18 cellular contexts compared by ENCODE assay signal in the genomic region with DNA sequence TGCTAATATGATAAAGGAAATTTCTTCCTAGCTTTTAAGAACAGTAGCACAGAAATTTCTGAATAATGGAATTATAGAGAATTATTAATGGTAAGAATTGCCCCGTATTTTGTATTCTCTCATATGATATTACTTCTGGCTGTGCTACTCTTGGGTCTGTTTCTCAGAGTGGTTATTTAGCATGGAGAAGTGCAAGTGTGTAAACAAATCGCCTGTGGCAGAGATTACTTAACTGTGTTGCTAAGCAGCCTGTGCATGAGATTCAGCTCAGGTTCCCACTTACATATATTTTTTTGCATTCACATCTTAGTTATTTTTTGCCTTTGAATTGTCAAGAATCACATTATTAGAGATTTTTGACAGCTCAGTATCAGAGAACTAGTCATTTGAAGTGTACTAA.
"Had no signal": no experiment of that assay in that cellular context is flagged by ENCODE, and none has a peak within 500 bp of the region (broad histone marks: within the 10 kb centered on the region; RNA-seq: fewer than 3 reads in every experiment).

No MANE protein-coding gene starts in this region.

- H3K4me1 ChIP-seq: esophagus squamous epithelium, prostate gland, right lobe of liver, tibial nerve had no signal

- H3K27me3 ChIP-seq: dorsolateral prefrontal cortex, esophagus squamous epithelium, right lobe of liver, tibial nerve had no signal

- H3K4me3 ChIP-seq: dorsolateral prefrontal cortex, esophagus squamous epithelium, prostate gland, right lobe of liver, tibial nerve had no signal

- H3K27me3 Mint-ChIP-seq: activated CD4-positive, alpha-beta T cell treated with anti-CD3 and anti-CD28 coated beads for 36 hours; activated CD8-positive, alpha-beta T cell treated with anti-CD3 and anti-CD28 coated beads for 36 hours; memory B cell; stimulated activated memory B cell treated with anti-CD40 and anti-IgM and Interleukin-4, amounts not matched to agents 10 μg/mL and 1 μg/mL and 100 μg/mL, for 72 hours had no signal

- H3K36me3 ChIP-seq: prostate gland, WERI-Rb-1 had no signal

- DNase-seq: activated CD4-positive, alpha-beta T cell treated with anti-CD3 and anti-CD28 coated beads for 36 hours; activated CD8-positive, alpha-beta memory T cell treated with anti-CD3 and anti-CD28 coated beads, Interleukin-2, amount 50 U/mL, for 4 hours; activated CD8-positive, alpha-beta T cell treated with anti-CD3 and anti-CD28 coated beads for 36 hours; activated gamma-delta T cell treated with Interleukin-2 at 50 U/mL for 16 hours; activated naive CD8-positive, alpha-beta T cell treated with anti-CD3 and anti-CD28 coated beads, Interleukin-2, amount 10 ng/mL, durations not matched to agents 7 days and 5 days; activated T-cell treated with anti-CD3 and anti-CD28 coated beads, Interleukin-2, amount 50 U/mL, for 72 hours; anterior cingulate cortex; dorsolateral prefrontal cortex; esophagus squamous epithelium; foreskin fibroblast; right lobe of liver; T1000; WERI-Rb-1 had no signal

- H3K27ac ChIP-seq: dorsolateral prefrontal cortex, esophagus squamous epithelium, prostate gland, right lobe of liver, tibial nerve, WERI-Rb-1 had no signal

- H3K9me3 ChIP-seq: esophagus squamous epithelium, prostate gland, right lobe of liver had no signal

- H3K4me1 Mint-ChIP-seq: memory B cell; stimulated activated memory B cell treated with anti-CD40 and anti-IgM and Interleukin-4, amounts not matched to agents 10 μg/mL and 1 μg/mL and 100 μg/mL, for 72 hours had no signal

- H3K4me3 Mint-ChIP-seq: activated CD4-positive, alpha-beta T cell treated with anti-CD3 and anti-CD28 coated beads for 36 hours; activated CD8-positive, alpha-beta T cell treated with anti-CD3 and anti-CD28 coated beads for 36 hours; activated naive CD8-positive, alpha-beta T cell treated with anti-CD3 and anti-CD28 coated beads, Interleukin-2, amount 10 ng/mL, durations not matched to agents 7 days and 5 days; activated T-cell treated with anti-CD3 and anti-CD28 coated beads, Interleukin-2, amount 50 U/mL, for 72 hours; memory B cell; nephron; stimulated activated memory B cell treated with anti-CD40 and anti-IgM and Interleukin-4, amounts not matched to agents 10 μg/mL and 1 μg/mL and 100 μg/mL, for 72 hours had no signal

- H3K27ac Mint-ChIP-seq: activated CD4-positive, alpha-beta T cell treated with anti-CD3 and anti-CD28 coated beads for 36 hours; activated CD8-positive, alpha-beta T cell treated with anti-CD3 and anti-CD28 coated beads for 36 hours; activated naive CD8-positive, alpha-beta T cell treated with anti-CD3 and anti-CD28 coated beads, Interleukin-2, amount 10 ng/mL, durations not matched to agents 7 days and 5 days; activated T-cell treated with anti-CD3 and anti-CD28 coated beads, Interleukin-2, amount 50 U/mL, for 72 hours; memory B cell; nephron; stimulated activated memory B cell treated with anti-CD40 and anti-IgM and Interleukin-4, amounts not matched to agents 10 μg/mL and 1 μg/mL and 100 μg/mL, for 72 hours had no signal
